26 cellular contexts compared by ENCODE assay signal in the genomic region with DNA sequence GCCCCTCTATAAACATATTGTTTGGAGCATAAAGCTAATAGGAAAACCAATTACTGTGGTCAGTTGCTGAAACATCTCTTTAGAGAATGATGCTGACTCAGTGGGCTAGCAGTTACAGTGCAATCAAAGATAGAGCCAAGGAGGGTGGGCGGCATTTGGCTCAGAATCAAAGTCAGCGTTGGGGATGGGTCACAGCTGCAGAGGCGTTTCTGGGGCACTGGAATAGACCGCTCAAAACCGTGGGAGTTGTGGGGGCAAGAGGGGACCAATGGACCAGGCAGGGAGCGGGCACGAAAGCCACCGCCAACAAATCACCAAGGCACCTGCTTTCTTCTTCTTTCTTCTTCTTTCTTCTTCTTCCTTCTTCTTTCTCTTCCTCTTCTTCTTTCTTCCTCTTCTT.
"Had no signal": no experiment of that assay in that cellular context is flagged by ENCODE, and none has a peak within 500 bp of the region (broad histone marks: within the 10 kb centered on the region; RNA-seq: fewer than 3 reads in every experiment).

No MANE protein-coding gene starts in this region.

- H3K27ac ChIP-seq: ascending aorta, colonic mucosa, esophagus squamous epithelium, gastroesophageal sphincter, heart left ventricle, parathyroid adenoma, stomach, suprapubic skin, tibial nerve had no signal

- H3K27me3 ChIP-seq: ascending aorta, colonic mucosa had no signal

- H3K27ac Mint-ChIP-seq: activated CD4-positive, alpha-beta T cell treated with anti-CD3 and anti-CD28 coated beads for 36 hours; activated naive CD4-positive, alpha-beta T cell treated with anti-CD3 and anti-CD28 coated beads, Interleukin-2, amount 50 U/mL, for 72 hours; activated T-cell treated with anti-CD3 and anti-CD28 coated beads, Interleukin-2, amount 50 U/mL, for 24 hours; activated T-helper 17 cell treated with anti-CD3 and anti-CD28 coated beads, Interleukin-2, amount 50 U/mL, for 72 hours; endodermal cell; natural killer cell treated with Interleukin-12 subunit alpha and Interleukin-12 subunit beta and Interleukin-15 and Interleukin-18, amount 100 ng/mL, for 72 hours; WTC11 had no signal

- H3K9me3 ChIP-seq: ascending aorta, colonic mucosa, esophagus squamous epithelium, gastroesophageal sphincter, heart left ventricle, stomach, suprapubic skin had no signal

- H3K79me2 ChIP-seq: parathyroid adenoma had no signal

- H3K4me3 ChIP-seq: ascending aorta, colonic mucosa, esophagus squamous epithelium, gastroesophageal sphincter, heart left ventricle, stomach, suprapubic skin, tibial nerve had no signal

- H3K9me3 Mint-ChIP-seq: activated T-helper 17 cell treated with anti-CD3 and anti-CD28 coated beads, Interleukin-2, amount 50 U/mL, for 72 hours; central memory CD8-positive, alpha-beta T cell; natural killer cell treated with Interleukin-12 subunit alpha and Interleukin-12 subunit beta and Interleukin-15 and Interleukin-18, amount 100 ng/mL, for 72 hours had no signal

- H3K4me3 Mint-ChIP-seq: activated CD4-positive, alpha-beta T cell treated with anti-CD3 and anti-CD28 coated beads for 36 hours; activated T-cell treated with anti-CD3 and anti-CD28 coated beads, Interleukin-2, amount 50 U/mL, for 24 hours; activated T-helper 17 cell treated with anti-CD3 and anti-CD28 coated beads, Interleukin-2, amount 50 U/mL, for 72 hours; central memory CD8-positive, alpha-beta T cell; endodermal cell; natural killer cell treated with Interleukin-12 subunit alpha and Interleukin-12 subunit beta and Interleukin-15 and Interleukin-18, amount 100 ng/mL, for 72 hours; WTC11 had no signal

- H3K4me1 Mint-ChIP-seq: activated CD4-positive, alpha-beta T cell treated with anti-CD3 and anti-CD28 coated beads for 36 hours; central memory CD8-positive, alpha-beta T cell; endodermal cell; WTC11 had no signal

- H3K36me3 ChIP-seq: ascending aorta, colonic mucosa, esophagus squamous epithelium, gastroesophageal sphincter, heart left ventricle, stomach, suprapubic skin, tibial nerve had no signal

- H3K36me3 Mint-ChIP-seq: natural killer cell treated with Interleukin-12 subunit alpha and Interleukin-12 subunit beta and Interleukin-15 and Interleukin-18, amount 100 ng/mL, for 72 hours had no signal

- H2AFZ ChIP-seq: parathyroid adenoma had no signal

- DNase-seq: activated CD4-positive, alpha-beta T cell treated with anti-CD3 and anti-CD28 coated beads for 36 hours; activated CD4-positive, alpha-beta T cell treated with anti-CD3 and anti-CD28 coated beads, Interleukin-2, amount 50 U/mL, for 4 hours; activated CD8-positive, alpha-beta memory T cell treated with anti-CD3 and anti-CD28 coated beads for 24 hours; activated CD8-positive, alpha-beta memory T cell treated with anti-CD3 and anti-CD28 coated beads, Interleukin-2, amount 50 U/mL, for 4 hours; activated T-cell treated with anti-CD3 and anti-CD28 coated beads, Interleukin-2, amount 50 U/mL, for 24 hours; colonic mucosa; endodermal cell; esophagus squamous epithelium; heart left ventricle; left ventricle myocardium superior; mammary epithelial cell; midbrain; right cardiac atrium; stimulated activated CD4-positive, alpha-beta T cell treated with anti-CD3 and anti-CD28 coated beads, Interleukin-12 subunit alpha, Interleukin-12 subunit beta, amount 100 ng/mL, for 4 hours; stomach; T-helper 9 cell had no signal

- H3K9ac ChIP-seq: parathyroid adenoma had no signal

- H3K4me1 ChIP-seq: ascending aorta, colonic mucosa, esophagus squamous epithelium, heart left ventricle, parathyroid adenoma, suprapubic skin, tibial nerve had no signal

- ATAC-seq: activated CD4-positive, alpha-beta T cell treated with anti-CD3 and anti-CD28 coated beads for 36 hours; activated naive CD4-positive, alpha-beta T cell treated with anti-CD3 and anti-CD28 coated beads, Interleukin-2, amount 50 U/mL, for 72 hours; activated T-helper 17 cell treated with anti-CD3 and anti-CD28 coated beads, Interleukin-2, amount 50 U/mL, for 72 hours; gastroesophageal sphincter; heart left ventricle; left ventricle myocardium superior; right cardiac atrium; WTC11 had no signal
